In genomic region chr13:83211301-83211700, GRCh38 we compare ENCODE assay signal across 20 cellular contexts.
A peak's percentile ranks its signal among the peaks of the same experiment; 100 is the strongest.
DNase-seq lines count a peak whose midpoint lies in the region; ATAC-seq and TF ChIP-seq lines count a peak whose summit lies in the region.
"Had no signal": no experiment of that assay in that cellular context is flagged by ENCODE, and none has a peak within 500 bp of the region (broad histone marks: within the 10 kb centered on the region; RNA-seq: fewer than 3 reads in every experiment).

No MANE protein-coding gene starts in this region.

- no peaks in the 10 kb centered on the region for H3K4me1 Mint-ChIP-seq in stimulated activated effector memory CD8-positive, alpha-beta T cell treated with anti-CD3 and anti-CD28 coated beads, Interleukin-12 subunit alpha, Interleukin-12 subunit beta, amount 100 ng/mL, for 72 hours
- H3K4me1 Mint-ChIP-seq: B cell; CD4-positive, CD25-positive, alpha-beta regulatory T cell; IgD-negative memory B cell had no signal

- no peak overlapping the region for H3K4me3 Mint-ChIP-seq in stimulated activated effector memory CD8-positive, alpha-beta T cell treated with anti-CD3 and anti-CD28 coated beads, Interleukin-12 subunit alpha, Interleukin-12 subunit beta, amount 100 ng/mL, for 72 hours
- H3K4me3 Mint-ChIP-seq: B cell; CD4-positive, CD25-positive, alpha-beta regulatory T cell; IgD-negative memory B cell had no signal

- no peak for ATAC-seq in left lung
- ATAC-seq in stimulated activated effector memory CD8-positive, alpha-beta T cell treated with anti-CD3 and anti-CD28 coated beads, Interleukin-12 subunit alpha, Interleukin-12 subunit beta, amount 100 ng/mL, for 72 hours, result no peak

- H3K4me1 ChIP-seq in left lung, result no peaks in the 10 kb centered on the region

- DNase-seq in EL, result peak; percentile 87
- peak; percentile 60 for DNase-seq in LHCN-M2 (ENCODE audit: low read depth)
- DNase-seq in dedifferentiated amniotic fluid mesenchymal stem cell (ENCODE audit: extremely low spot score), result peak; percentile 83
- peak; percentile 83 for DNase-seq in iris pigment epithelial cell (ENCODE audit: low read depth)
- no peak for DNase-seq in COR-L47 (lab: John Stamatoyannopoulos, UW)
- no peak for DNase-seq in left lung
- DNase-seq in stimulated activated effector memory CD8-positive, alpha-beta T cell treated with anti-CD3 and anti-CD28 coated beads, Interleukin-12 subunit alpha, Interleukin-12 subunit beta, amount 100 ng/mL, for 72 hours (ENCODE audit: low spot score in 2 of 2), result no peak
- no peak for DNase-seq in A172 (ENCODE audit: low spot score)
- DNase-seq: CD4-positive, CD25-positive, alpha-beta regulatory T cell; DMS79 treated with DMSO at 0.1 percent for 48 hours; GF-D8; Kasumi-1; NCI-H187; NCI-H446; NK-92 treated with Interleukin-12 subunit alpha and Interleukin-12 subunit beta, amount 100 ng/mL, for 24 hours; OCI-M1; RPMI8226; SIG-M5 had no signal

- peaks cover 0 to 29% of the 10 kb centered on the region in 2 donors for H3K9me3 ChIP-seq in left lung

- no peak overlapping the region for H3K27ac Mint-ChIP-seq in stimulated activated effector memory CD8-positive, alpha-beta T cell treated with anti-CD3 and anti-CD28 coated beads, Interleukin-12 subunit alpha, Interleukin-12 subunit beta, amount 100 ng/mL, for 72 hours
- H3K27ac Mint-ChIP-seq: B cell, IgD-negative memory B cell had no signal

- no peaks in the 10 kb centered on the region for H3K27me3 ChIP-seq in left lung

- peaks cover 15% of the 10 kb centered on the region for H3K9me3 Mint-ChIP-seq in stimulated activated effector memory CD8-positive, alpha-beta T cell treated with anti-CD3 and anti-CD28 coated beads, Interleukin-12 subunit alpha, Interleukin-12 subunit beta, amount 100 ng/mL, for 72 hours

- no peak overlapping the region for H3K4me3 ChIP-seq in left lung

- H3K36me3 ChIP-seq in left lung, result no peaks in the 10 kb centered on the region

- intact Hi-C loops in left lung (cut with DNase I), result no loop called here

- TF ChIP-seq CTCF in left lung (IDR thresholded peaks at IDR 0.05), result no peak

- H3K27ac ChIP-seq in left lung, result no peak overlapping the region

- H3K36me3 Mint-ChIP-seq in stimulated activated effector memory CD8-positive, alpha-beta T cell treated with anti-CD3 and anti-CD28 coated beads, Interleukin-12 subunit alpha, Interleukin-12 subunit beta, amount 100 ng/mL, for 72 hours, result no peaks in the 10 kb centered on the region
- H3K36me3 Mint-ChIP-seq: CD4-positive, CD25-positive, alpha-beta regulatory T cell; IgD-negative memory B cell had no signal

Comparison
In these comparisons a context has a peak if more than half of its experiments do, and no peak if none do; other contexts are left out.
1. DNase-seq: peak in EL (single experiment), LHCN-M2 (single experiment), dedifferentiated amniotic fluid mesenchymal stem cell (single experiment) and iris pigment epithelial cell (single experiment); none in COR-L47 (single experiment), left lung (0 of 2), stimulated activated effector memory CD8-positive, alpha-beta T cell treated with anti-CD3 and anti-CD28 coated beads, Interleukin-12 subunit alpha, Interleukin-12 subunit beta, amount 100 ng/mL, for 72 hours (0 of 2) and A172 (single experiment).